11 cellular contexts compared by ENCODE assay signal in the genomic region with DNA sequence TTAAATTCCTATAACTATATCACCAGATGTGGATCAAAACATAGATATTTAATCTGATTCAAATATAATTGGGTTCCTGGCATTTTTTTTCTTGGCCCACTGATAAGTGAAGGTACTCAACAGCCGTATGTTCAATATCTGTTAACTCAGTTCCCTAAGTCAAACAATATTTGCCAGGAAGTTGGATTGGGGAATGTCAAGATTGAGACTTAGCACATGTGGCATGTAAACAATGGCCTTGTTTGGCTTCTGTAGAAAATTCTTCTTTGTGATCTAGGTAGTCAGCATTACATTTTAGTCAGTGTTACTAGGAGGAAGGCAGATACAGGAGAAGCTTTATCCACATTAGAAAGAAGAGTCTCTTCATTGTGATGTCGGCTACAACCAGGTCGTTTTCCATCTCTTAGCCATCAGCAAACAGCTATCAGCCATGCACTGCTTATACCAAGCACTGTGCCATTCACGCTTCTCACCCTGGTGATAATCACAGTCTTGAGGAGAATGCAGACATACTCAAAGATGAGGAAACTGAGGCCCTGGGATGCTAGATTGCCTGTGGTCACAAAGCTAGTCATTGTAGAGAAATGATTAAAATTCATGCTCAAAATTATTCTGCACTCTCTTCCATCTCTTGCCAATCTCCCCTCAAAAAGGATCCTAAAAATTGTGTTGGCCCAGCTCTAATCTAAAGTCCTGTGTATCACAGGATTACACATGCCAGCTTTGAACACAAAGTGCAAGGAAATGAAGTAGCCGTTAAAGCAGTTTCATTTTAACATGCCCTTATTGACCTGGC. TPM values are rescaled to one million over a fixed set of nuclear protein-coding genes. Genes with fewer than 3 reads are reported as not detected.
DNase-seq lines count a peak whose midpoint lies in the region; ATAC-seq and TF ChIP-seq lines count a peak whose summit lies in the region.
"Had no signal": no experiment of that assay in that cellular context is flagged by ENCODE, and none has a peak within 500 bp of the region (broad histone marks: within the 10 kb centered on the region; RNA-seq: fewer than 3 reads in every experiment).

No MANE protein-coding gene starts in this region.

- H3K27ac ChIP-seq in mesodermal cell (ENCODE audit: low read depth, low read length, severe bottlenecking) (peak overlapping the region; percentile 70), neuronal stem cell (replicated peaks; ENCODE audit: low read length) (no peak overlapping the region)
- H3K27ac ChIP-seq: SJCRH30 had no signal

- H2AFZ ChIP-seq in neuronal stem cell (ENCODE audit: low read length) = no peak overlapping the region

- 83 to 86% methylated on average over 1 to 2 of the region's 5 CpGs for WGBS in mesodermal cell (ENCODE audit: insufficient coverage in 2 of 2), 2 experiments
- WGBS in neuronal stem cell (ENCODE audit: extremely low coverage in 2 of 2, insufficient read length in 2 of 2, insufficient replicate concordance in 1 of 2), 2 donors = no CpG with 5 or more reads among the region's 5 CpGs

- H2BK15ac ChIP-seq in neuronal stem cell (ENCODE audit: low read length) = no peak overlapping the region

- H2BK12ac ChIP-seq in neuronal stem cell (ENCODE audit: low read length) = no peak overlapping the region

- H3K4ac ChIP-seq in neuronal stem cell (ENCODE audit: low read length) = no peak overlapping the region

- H3K36me3 ChIP-seq in adipocyte (ENCODE audit: control insufficient read depth, insufficient read depth, low read length, severe bottlenecking) = no peaks in the 10 kb centered on the region
- no peaks in the 10 kb centered on the region for H3K36me3 ChIP-seq in mesodermal cell (ENCODE audit: control insufficient read depth, insufficient read depth, low read length)
- no peaks in the 10 kb centered on the region for H3K36me3 ChIP-seq in neuronal stem cell (replicated peaks in 1 of 2; ENCODE audit: control insufficient read depth in 2 of 2, insufficient read depth in 2 of 2, low read length in 2 of 2)
- H3K36me3 ChIP-seq: SJCRH30 had no signal

- no peak overlapping the region for H3K23ac ChIP-seq in neuronal stem cell (ENCODE audit: low read depth, low read length, poor library complexity)

- H3K14ac ChIP-seq in neuronal stem cell (ENCODE audit: low read length) = no peak overlapping the region

- no peak for TF ChIP-seq CTCF in AG10803 (conservative IDR thresholded peaks at IDR 0.05; ENCODE audit: low read length)
- TF ChIP-seq CTCF in HFF-Myc (IDR thresholded peaks at IDR 0.05; ENCODE audit: low read depth, low read length, missing control alignments) = no peak

- H4K91ac ChIP-seq in neuronal stem cell (ENCODE audit: low read depth, low read length, poor library complexity) = no peak overlapping the region

- H3K79me1 ChIP-seq in neuronal stem cell (ENCODE audit: low read depth, low read length) = no peaks in the 10 kb centered on the region

- H4K8ac ChIP-seq in neuronal stem cell (ENCODE audit: low read depth, low read length) = no peak overlapping the region

- peak; percentile 36 for DNase-seq in AG10803 (ENCODE audit: low read depth)
- DNase-seq in HFF-Myc (ENCODE audit: extremely low read depth, low read depth) = no peak
- DNase-seq in adipocyte (ENCODE audit: low read depth) = no peak
- DNase-seq in ureter (ENCODE audit: low spot score) = no peak
- no peak for DNase-seq in NCI-H187 (lab: John Stamatoyannopoulos, UW)
- DNase-seq in neuronal stem cell (ENCODE audit: low spot score) = no peak
- DNase-seq: glutamatergic neuron, NCI-H2227 treated with DMSO at 0.1 percent for 48 hours, SJCRH30 had no signal

- H3K27me3 ChIP-seq in adipocyte (replicated peaks; ENCODE audit: control insufficient read depth, insufficient read depth, low read length) (no peaks in the 10 kb centered on the region), neuronal stem cell (ENCODE audit: control insufficient read depth in 3 of 3, insufficient read depth in 3 of 3, low read depth in 1 of 3, low read length in 3 of 3) (peaks cover 0 to 4% (median 0%) of the 10 kb centered on the region in 3 experiments)
- H3K27me3 ChIP-seq: SJCRH30 had no signal

- no peak overlapping the region for H2BK120ac ChIP-seq in neuronal stem cell (ENCODE audit: low read depth, low read length)

- H3K9me3 ChIP-seq in adipocyte (ENCODE audit: control insufficient read depth, low read length) = no peaks in the 10 kb centered on the region
- H3K9me3 ChIP-seq in mesodermal cell (ENCODE audit: control insufficient read depth, low read length) = no peaks in the 10 kb centered on the region
- no peaks in the 10 kb centered on the region for H3K9me3 ChIP-seq in neuronal stem cell (replicated peaks in 1 of 2; ENCODE audit: control insufficient read depth in 2 of 2, insufficient read depth in 1 of 2, low read depth in 1 of 2, low read length in 2 of 2)
- H3K9me3 ChIP-seq: SJCRH30 had no signal

- no peak for ATAC-seq in GM21528 (IDR thresholded peaks at IDR 0.05; ENCODE audit: low FRiP score, unreplicated experiment)

- no peak overlapping the region for H3K18ac ChIP-seq in neuronal stem cell (ENCODE audit: low read length)

- H2AK5ac ChIP-seq in neuronal stem cell (ENCODE audit: low read depth, low read length) = no peak overlapping the region

- H3K4me2 ChIP-seq in neuronal stem cell (ENCODE audit: insufficient read depth, low read length, poor library complexity, severe bottlenecking) = no peak overlapping the region

- H3K9ac ChIP-seq in adipocyte (ENCODE audit: low read length) = peak overlapping the region; percentile 5
- H3K9ac ChIP-seq in neuronal stem cell (ENCODE audit: low read depth, low read length, poor library complexity) = no peak overlapping the region

- peak overlapping the region; percentile 47 for H3K4me3 ChIP-seq in AG10803 (ENCODE audit: low read length)
- peak overlapping the region; percentile 12 for H3K4me3 ChIP-seq in HFF-Myc (replicated peaks; ENCODE audit: low read depth, low read length)
- H3K4me3 ChIP-seq in adipocyte (ENCODE audit: low read length) = peak overlapping the region; percentile 45
- no peak overlapping the region for H3K4me3 ChIP-seq in mesodermal cell (ENCODE audit: extremely low read depth, insufficient read depth, low read length, poor library complexity, severe bottlenecking)
- H3K4me3 ChIP-seq in neuronal stem cell (ENCODE audit: low read length in 2 of 2) = no peak overlapping the region
- H3K4me3 ChIP-seq: SJCRH30 had no signal

- H3K4me1 ChIP-seq in adipocyte (ENCODE audit: control insufficient read depth, insufficient read depth, low read length) (peaks cover 30% of the 10 kb centered on the region), mesodermal cell (ENCODE audit: control insufficient read depth, insufficient read depth, low read length, poor library complexity, severe bottlenecking) (peaks cover 14% of the 10 kb centered on the region), neuronal stem cell (ENCODE audit: control insufficient read depth in 2 of 2, insufficient read depth in 1 of 2, low read depth in 1 of 2, low read length in 2 of 2) (peaks cover 3 to 14% of the 10 kb centered on the region in 2 donors)

- H2BK5ac ChIP-seq in neuronal stem cell (ENCODE audit: low read length) = no peak overlapping the region

RNA-seq across cellular contexts. Expression of a gene that starts 3.1 kb away (rescaled TPM):
- 0.96 TPM for polyA plus RNA-seq in mesodermal cell (2013, experiment 1 of 2)
- polyA plus RNA-seq in mesodermal cell (2013, experiment 2 of 2) = 0.61 TPM
- total RNA-seq in ureter = 0.29 TPM
- polyA plus RNA-seq in neuronal stem cell (2013, experiment 1 of 2) = 0.18 TPM
- polyA plus RNA-seq in neuronal stem cell (2013, experiment 2 of 2) = 0.21 TPM

Comparison
In these comparisons a context has a peak if more than half of its experiments do, and no peak if none do; other contexts are left out.
1. H3K4me3 ChIP-seq: peak in AG10803 (single experiment), HFF-Myc (single experiment) and adipocyte (single experiment); none in mesodermal cell (single experiment) and neuronal stem cell (0 of 2).